13 cellular contexts compared by ENCODE assay signal in genomic region chr17:7169215-7169908, GRCh38. TPM values are rescaled to one million over a fixed set of nuclear protein-coding genes. Genes with fewer than 3 reads are reported as not detected.
A peak's percentile ranks its signal among the peaks of the same experiment; 100 is the strongest.
DNase-seq lines count a peak whose midpoint lies in the region; ATAC-seq, FAIRE-seq and TF ChIP-seq lines count a peak whose summit lies in the region.
"Not testable (repeated sequence)": the region's sequence is repeated elsewhere in the genome, so short reads cannot be mapped to it uniquely, and the experiment has no call there.
"Had no signal": no experiment of that assay in that cellular context is flagged by ENCODE, and none has a peak within 500 bp of the region (broad histone marks: within the 10 kb centered on the region; RNA-seq: fewer than 3 reads in every experiment).

No MANE protein-coding gene starts in this region.

- DNase-seq in CD14-positive monocyte (ENCODE audit: low spot score) (peak; percentile 18), OCI-M1 (lab: John Stamatoyannopoulos, UW) (peak; percentile 55), posterior vena cava (ENCODE audit: low spot score) (peak; percentile 46), aorta (peak; percentile 22 to 28)
- not testable (repeated sequence) for DNase-seq in K562 (ENCODE audit: extremely low read depth in 1 of 4, low spot score in 3 of 4); HepG2 (ENCODE audit: low spot score)

- H3K79me2 ChIP-seq in K562 (ENCODE audit: control insufficient read depth, insufficient read depth, low read length); HepG2 (ENCODE audit: insufficient read depth, low read length): not testable (repeated sequence)

- not testable (repeated sequence) for FAIRE-seq in K562 (lab: Jason Lieb, UNC); HepG2 (lab: Jason Lieb, UNC)

- peaks cover 68% of the 10 kb centered on the region for H3K4me1 Mint-ChIP-seq in CD14-positive monocyte

- H3K27ac ChIP-seq in K562 (ENCODE audit: extremely low read depth, low read depth, low read length); HepG2 (ENCODE audit: extremely low read length, insufficient read depth, low read length); aorta (ENCODE audit: low read depth in 1 of 2, low read length in 2 of 2): not testable (repeated sequence)

- not testable (repeated sequence) for H3K9me1 ChIP-seq in K562 (ENCODE audit: control insufficient read depth, insufficient read depth, low read length)

- peaks cover 14 to 40% of the 10 kb centered on the region in 2 donors for H3K36me3 Mint-ChIP-seq in CD14-positive monocyte

- peaks cover 2 to 17% of the 10 kb centered on the region in 2 experiments; a peak in 3 of 5 replicates for H3K27me3 ChIP-seq in K562 (ENCODE audit: control insufficient read depth in 2 of 2, insufficient read depth in 2 of 2, low read length in 2 of 2)
- H3K27me3 ChIP-seq in HepG2 (ENCODE audit: control insufficient read depth in 1 of 2, insufficient read depth in 2 of 2, low read length in 2 of 2); aorta (ENCODE audit: control insufficient read depth in 1 of 2, insufficient read depth in 2 of 2, low read length in 1 of 2): not testable (repeated sequence)

- H3K4me2 ChIP-seq in K562 (ENCODE audit: insufficient read depth, low read length); HepG2 (ENCODE audit: low read depth, low read length): not testable (repeated sequence)

- CTCF ChIA-PET in K562 (lab: Yijun Ruan, JAX; ENCODE audit: low intra/inter-chr PET ratio); HepG2 (lab: Yijun Ruan, JAX; ENCODE audit: low intra/inter-chr PET ratio, low total read pairs): not testable (repeated sequence)

- H2AFZ ChIP-seq in K562 (ENCODE audit: low read depth, low read length); HepG2 (ENCODE audit: low read length): not testable (repeated sequence)

- H3K9me3 Mint-ChIP-seq in CD14-positive monocyte, result peaks cover 0 to 13% (median 0%) of the 10 kb centered on the region in 7 donors

- not testable (repeated sequence) for ATAC-seq in K562; HepG2; aorta (ENCODE audit: low FRiP score)

- TF ChIP-seq POLR2A in K562 (conservative IDR thresholded peaks at IDR 0.05); HepG2 (IDR thresholded peaks at IDR 0.05; ENCODE audit: insufficient read depth in 1 of 2, low read depth in 2 of 2, low read length in 2 of 2): not testable (repeated sequence)

- not testable (repeated sequence) for H3K4me3 ChIP-seq in K562; HepG2 (replicated peaks in 1 of 3; ENCODE audit: insufficient read depth in 1 of 3, low read depth in 2 of 3, low read length in 3 of 3); aorta (ENCODE audit: low read length in 2 of 2)

- not testable (repeated sequence) for TF ChIP-seq CTCF in CD14-positive monocyte (IDR thresholded peaks at IDR 0.05); K562 (IDR thresholded peaks at IDR 0.05 in 2 of 3, conservative IDR thresholded peaks at IDR 0.05 in 1 of 3; ENCODE audit: insufficient read depth in 2 of 3, low read depth in 1 of 3, low read length in 3 of 3); HepG2 (CRISPR knock-in tag; IDR thresholded peaks at IDR 0.05)

- not testable (repeated sequence) for BruUV-seq in K562 (replicated peaks; lab: Mats Ljungman, UMichigan); HepG2 (replicated peaks; lab: Mats Ljungman, UMichigan)

- peak overlapping the region; percentile 18 to 82 for H3K4me3 Mint-ChIP-seq in CD14-positive monocyte

- H4K20me1 ChIP-seq in K562 (replicated peaks; ENCODE audit: control insufficient read depth, insufficient read depth, low read length); HepG2 (ENCODE audit: insufficient read depth, low read length): not testable (repeated sequence)

- not testable (repeated sequence) for H3K27me3 Mint-ChIP-seq in CD14-positive monocyte (ENCODE audit: low read depth in 3 of 3)

- 21% methylated on average over 10 of the region's 10 CpGs for WGBS in K562 (ENCODE audit: insufficient coverage, low coverage, missing lambda C conversion rate)
- 93% methylated on average over 10 of the region's 10 CpGs for WGBS in HepG2 (ENCODE audit: low lambda C conversion rate)
- 91 to 93% methylated on average over 10 of the region's 10 CpGs for WGBS in aorta, 2 donors

- in situ Hi-C loops in K562 (cut with MboI); HepG2 (cut with HindIII; ENCODE audit: extremely low pct_ligation_motif_present, low pct_unique_long_range_greater_than_20kb): not testable (repeated sequence)

- H3K36me3 ChIP-seq in K562 (ENCODE audit: control insufficient read depth, insufficient read depth, low read length); aorta (ENCODE audit: control insufficient read depth in 1 of 2, insufficient read depth in 2 of 2, low read length in 1 of 2): not testable (repeated sequence)
- peaks cover 8 to 19% of the 10 kb centered on the region in 2 experiments; a peak in 4 of 5 replicates for H3K36me3 ChIP-seq in HepG2 (replicated peaks in 1 of 2; ENCODE audit: control insufficient read depth in 1 of 2, insufficient read depth in 2 of 2, low read length in 2 of 2)

- TF ChIP-seq EP300 in K562 (IDR thresholded peaks at IDR 0.05; ENCODE audit: low read length); HepG2 (IDR thresholded peaks at IDR 0.05; ENCODE audit: low read depth in 2 of 2, low read length in 2 of 2); HepG2 (CRISPR knock-in tag; IDR thresholded peaks at IDR 0.05; ENCODE audit: borderline replicate concordance): not testable (repeated sequence)

- peak overlapping the region; percentile 83 to 96 (median 92) for H3K27ac Mint-ChIP-seq in CD14-positive monocyte

- H3K4me1 ChIP-seq in K562 (replicated peaks in 1 of 2; ENCODE audit: control insufficient read depth in 2 of 2, insufficient read depth in 2 of 2, low read length in 2 of 2); aorta (ENCODE audit: control insufficient read depth in 1 of 2, insufficient read depth in 2 of 2, low read length in 2 of 2): not testable (repeated sequence)
- H3K4me1 ChIP-seq in HepG2 (ENCODE audit: insufficient read depth, low read length), result peaks cover 68% of the 10 kb centered on the region

- POLR2A ChIA-PET in K562 (lab: Yijun Ruan, JAX), result not testable (repeated sequence)
- POLR2A ChIA-PET in HepG2 (lab: Yijun Ruan, JAX), result interaction anchor here (1.0 to 3.9 kb wide), 3 partner anchors 9 to 55 kb away, joined by 3 to 56 read pairs (median 4); partner anchors contain the start of genes ASGR1 and ASGR2

- not testable (repeated sequence) for H3K9me3 ChIP-seq in K562 (replicated peaks; ENCODE audit: control insufficient read depth, insufficient read depth, low read depth, low read length); HepG2 (ENCODE audit: low read length); aorta (ENCODE audit: control insufficient read depth, low read length)

- intact Hi-C loops in CD14-positive monocyte (cut with micrococcal nuclease); K562 (cut with micrococcal nuclease); HepG2 (cut with micrococcal nuclease; ENCODE audit: unreplicated experiment); aorta (cut with DNase I): not testable (repeated sequence)
- intact Hi-C loops in posterior vena cava (cut with DNase I), result loop anchor here in 1 of 2 donors (10.0 kb wide), 1 partner anchor 125 kb away; the partner anchor contains the start of gene SLC16A11

- not testable (repeated sequence) for H3K9ac ChIP-seq in K562 (ENCODE audit: insufficient read depth in 1 of 2, low read depth in 2 of 2, low read length in 2 of 2); HepG2 (ENCODE audit: insufficient read depth, low read depth, low read length)

- TF ChIP-seq RAD21 in K562 (CRISPR knock-in tag; conservative IDR thresholded peaks at IDR 0.05 in 1 of 2, IDR thresholded peaks at IDR 0.05 in 1 of 2); HepG2 (CRISPR knock-in tag; IDR thresholded peaks at IDR 0.05): not testable (repeated sequence)

RNA-seq across cellular contexts. Expression of gene ASGR1, which starts 9.8 kb away (rescaled TPM):
- 100 to 1,000 TPM; 114 to 126 TPM for polyA plus RNA-seq in CD14-positive monocyte
- 1.4 and 3.8 TPM in 2 replicates for total RNA-seq in K562 (2011; cell fraction: chromatin; rRNA removed; ENCODE audit: low replicate concordance)
- 2.1 and 3.0 TPM in 2 replicates for total RNA-seq in K562 (2011; cell fraction: nucleolus; rRNA removed)
- 1.3 and 1.6 TPM in 2 replicates for total RNA-seq in K562 (2011; cell fraction: nucleoplasm; rRNA removed)
- total RNA-seq in K562 (2014; rRNA removed), result 0.45 and 1.00 TPM in 2 replicates
- 0.11 TPM in 1 of 2 replicates, not detected in the other for total RNA-seq in K562 (2014; rRNA removed; fragmentation: Illumina TruSeq; extraction: Trizol)
- total RNA-seq in K562 (2015; rRNA removed; fragmentation: Illumina TruSeq; extraction: Trizol), result 0.14 and 0.41 TPM in 2 replicates
- total RNA-seq in K562 (2021), result 0.58 and 0.78 TPM in 2 replicates
- polyA plus RNA-seq in K562 (2011; rRNA removed), result 1.0 and 2.5 TPM in 2 replicates
- polyA plus RNA-seq in K562 (2011; cell fraction: cytosol; rRNA removed), result 2.6 and 3.2 TPM in 2 replicates
- 7.7 and 11.1 TPM in 2 replicates for polyA plus RNA-seq in K562 (2011; cell fraction: nucleus; rRNA removed)
- polyA plus RNA-seq in K562 (2012), result 0.68 and 1.1 TPM in 2 replicates
- 0.15 and 0.40 TPM in 2 replicates for polyA plus RNA-seq in K562 (2014; fragmentation: Illumina TruSeq; extraction: Trizol)
- polyA plus RNA-seq in K562 (2014; fragmentation: Nextera tagmentation; extraction: Ambion mirVana), result not detected
- 0.64 and 2.3 TPM in 2 replicates for polyA plus RNA-seq in K562 (2014; rRNA removed)
- 0.24 and 0.56 TPM in 2 replicates for polyA minus RNA-seq in K562 (2011; rRNA and poly(A)+ RNA removed)
- polyA minus RNA-seq in K562 (2011; cell fraction: cytosol; rRNA and poly(A)+ RNA removed), result 1.3 TPM in 1 of 2 replicates, not detected in the other
- 1.2 and 2.7 TPM in 2 replicates for polyA minus RNA-seq in K562 (2011; cell fraction: nucleus; rRNA and poly(A)+ RNA removed)
- total RNA-seq in HepG2 (2016; rRNA removed; fragmentation: Illumina TruSeq; extraction: Trizol), result 156 and 353 TPM in 2 replicates
- 114 and 140 TPM in 2 replicates for total RNA-seq in HepG2 (2016; cell fraction: cytosol; rRNA removed; fragmentation: Illumina TruSeq; extraction: Trizol; ENCODE audit: low read depth)
- 143 and 370 TPM in 2 replicates for total RNA-seq in HepG2 (2016; cell fraction: insoluble cytoplasmic fraction; rRNA removed; fragmentation: Illumina TruSeq; extraction: Trizol)
- 141 and 170 TPM in 2 replicates for total RNA-seq in HepG2 (2016; cell fraction: membrane; rRNA removed; fragmentation: Illumina TruSeq; extraction: Trizol)
- total RNA-seq in HepG2 (2016; cell fraction: nucleus; rRNA removed; fragmentation: Illumina TruSeq; extraction: Trizol), result 259 and 311 TPM in 2 replicates
- polyA plus RNA-seq in HepG2 (2011; rRNA removed), result 796 and 885 TPM in 2 replicates
- polyA plus RNA-seq in HepG2 (2011; cell fraction: cytosol; rRNA removed), result 756 and 1,094 TPM in 2 replicates
- polyA plus RNA-seq in HepG2 (2011; cell fraction: nucleus; rRNA removed), result 1,952 and 2,162 TPM in 2 replicates
- 455 and 483 TPM in 2 replicates for polyA plus RNA-seq in HepG2 (2012)
- 105 and 129 TPM in 2 replicates for polyA plus RNA-seq in HepG2 (2016; cell fraction: cytosol; fragmentation: Illumina TruSeq; extraction: Trizol; ENCODE audit: low read depth)
- 167 and 180 TPM in 2 replicates for polyA plus RNA-seq in HepG2 (2016; cell fraction: insoluble cytoplasmic fraction; fragmentation: Illumina TruSeq; extraction: Trizol; ENCODE audit: low read depth)
- 121 and 143 TPM in 2 replicates for polyA plus RNA-seq in HepG2 (2016; cell fraction: membrane; fragmentation: Illumina TruSeq; extraction: Trizol; ENCODE audit: low read depth)
- polyA plus RNA-seq in HepG2 (2016; cell fraction: nucleus; fragmentation: Illumina TruSeq; extraction: Trizol; ENCODE audit: insufficient read depth, low read depth), result 760 and 778 TPM in 2 replicates
- polyA minus RNA-seq in HepG2 (2011; rRNA and poly(A)+ RNA removed; ENCODE audit: low replicate concordance), result 0.19 and 386 TPM in 2 replicates
- 254 and 269 TPM in 2 replicates for polyA minus RNA-seq in HepG2 (2011; cell fraction: cytosol; rRNA and poly(A)+ RNA removed)
- 141 and 153 TPM in 2 replicates for polyA minus RNA-seq in HepG2 (2011; cell fraction: nucleus; rRNA and poly(A)+ RNA removed)
- total RNA-seq in posterior vena cava, result 1 to 10 TPM; 1.2 to 2.2 TPM
- 1 to 10 TPM; 2.6 to 3.9 TPM for total RNA-seq in aorta
- 1 to 10 TPM; 2.0 to 5.4 TPM for polyA plus RNA-seq in aorta
- polyA plus RNA-seq: CD8-positive, alpha-beta memory T cell had no signal

RNA-seq across cellular contexts. Expression of gene DLG4, which starts 50.3 kb away (rescaled TPM):
- polyA plus RNA-seq in CD14-positive monocyte (under 1 TPM; 0.37 to 0.39 TPM), K562 (2011; rRNA removed) (4.6 and 9.8 TPM in 2 replicates), K562 (2014; fragmentation: Illumina TruSeq; extraction: Trizol) (6.3 and 7.8 TPM in 2 replicates), K562 (2014; fragmentation: Nextera tagmentation; extraction: Ambion mirVana) (under 1 TPM; 0.03 to 0.07 TPM), K562 (2014; rRNA removed) (6.6 and 8.5 TPM in 2 replicates), HepG2 (2011; rRNA removed) (3.9 and 4.3 TPM in 2 replicates), aorta (10 to 100 TPM in 1 of 2 donors, 1 to 10 TPM in 1; 6.6 to 15.4 TPM)
- total RNA-seq in K562 (2011; cell fraction: chromatin; rRNA removed; ENCODE audit: low replicate concordance), result 43.5 and 75.5 TPM in 2 replicates
- 21.5 and 23.8 TPM in 2 replicates for total RNA-seq in K562 (2011; cell fraction: nucleolus; rRNA removed)
- total RNA-seq in K562 (2011; cell fraction: nucleoplasm; rRNA removed), result 31.9 and 46.3 TPM in 2 replicates
- total RNA-seq in K562 (2014; rRNA removed) (4.1 and 4.9 TPM in 2 replicates), K562 (2014; rRNA removed; fragmentation: Illumina TruSeq; extraction: Trizol) (2.2 and 3.1 TPM in 2 replicates), K562 (2015; rRNA removed; fragmentation: Illumina TruSeq; extraction: Trizol) (4.0 and 4.1 TPM in 2 replicates), K562 (2021) (8.8 and 12.0 TPM in 2 replicates), HepG2 (2016; rRNA removed; fragmentation: Illumina TruSeq; extraction: Trizol) (0.25 and 0.71 TPM in 2 replicates), posterior vena cava (10 to 100 TPM; 20.8 to 21.2 TPM), aorta (10 to 100 TPM; 23.3 to 54.7 TPM)
- polyA plus RNA-seq in K562 (2011; cell fraction: cytosol; rRNA removed), result 4.1 and 4.3 TPM in 2 replicates
- polyA plus RNA-seq in K562 (2011; cell fraction: nucleus; rRNA removed), result 29.5 and 39.7 TPM in 2 replicates
- polyA plus RNA-seq in K562 (2012), result 11.6 and 11.9 TPM in 2 replicates
- polyA minus RNA-seq in K562 (2011; rRNA and poly(A)+ RNA removed), result 4.0 and 5.2 TPM in 2 replicates
- polyA minus RNA-seq in K562 (2011; cell fraction: cytosol; rRNA and poly(A)+ RNA removed), result 4.9 and 5.7 TPM in 2 replicates
- polyA minus RNA-seq in K562 (2011; cell fraction: nucleus; rRNA and poly(A)+ RNA removed), result 7.0 and 8.4 TPM in 2 replicates
- under 0.01 TPM in 1 of 2 replicates, not detected in the other for total RNA-seq in HepG2 (2016; cell fraction: cytosol; rRNA removed; fragmentation: Illumina TruSeq; extraction: Trizol; ENCODE audit: low read depth)
- 0.40 and 0.69 TPM in 2 replicates for total RNA-seq in HepG2 (2016; cell fraction: insoluble cytoplasmic fraction; rRNA removed; fragmentation: Illumina TruSeq; extraction: Trizol)
- 0.40 and 0.52 TPM in 2 replicates for total RNA-seq in HepG2 (2016; cell fraction: membrane; rRNA removed; fragmentation: Illumina TruSeq; extraction: Trizol)
- total RNA-seq in HepG2 (2016; cell fraction: nucleus; rRNA removed; fragmentation: Illumina TruSeq; extraction: Trizol), result 1.3 and 1.6 TPM in 2 replicates
- 1.1 and 2.0 TPM in 2 replicates for polyA plus RNA-seq in HepG2 (2011; cell fraction: cytosol; rRNA removed)
- 22.1 and 26.3 TPM in 2 replicates for polyA plus RNA-seq in HepG2 (2011; cell fraction: nucleus; rRNA removed)
- polyA plus RNA-seq in HepG2 (2012), result 3.7 and 4.4 TPM in 2 replicates
- polyA plus RNA-seq in HepG2 (2016; cell fraction: cytosol; fragmentation: Illumina TruSeq; extraction: Trizol; ENCODE audit: low read depth), result 0.18 and 0.33 TPM in 2 replicates
- polyA plus RNA-seq in HepG2 (2016; cell fraction: insoluble cytoplasmic fraction; fragmentation: Illumina TruSeq; extraction: Trizol; ENCODE audit: low read depth), result 0.32 and 0.49 TPM in 2 replicates
- polyA plus RNA-seq in HepG2 (2016; cell fraction: membrane; fragmentation: Illumina TruSeq; extraction: Trizol; ENCODE audit: low read depth), result 0.53 and 0.70 TPM in 2 replicates
- polyA plus RNA-seq in HepG2 (2016; cell fraction: nucleus; fragmentation: Illumina TruSeq; extraction: Trizol; ENCODE audit: insufficient read depth, low read depth), result 2.4 and 4.5 TPM in 2 replicates
- polyA minus RNA-seq in HepG2 (2011; rRNA and poly(A)+ RNA removed; ENCODE audit: low replicate concordance), result 3.3 and 3.4 TPM in 2 replicates
- polyA minus RNA-seq in HepG2 (2011; cell fraction: cytosol; rRNA and poly(A)+ RNA removed), result 2.1 and 2.4 TPM in 2 replicates
- polyA minus RNA-seq in HepG2 (2011; cell fraction: nucleus; rRNA and poly(A)+ RNA removed), result 4.0 and 4.2 TPM in 2 replicates

RNA-seq across cellular contexts. Expression of gene ACADVL, which starts 50.4 kb away (rescaled TPM):
- polyA plus RNA-seq in CD14-positive monocyte, result 100 to 1,000 TPM; 152 to 154 TPM
- total RNA-seq in K562 (2011; cell fraction: chromatin; rRNA removed; ENCODE audit: low replicate concordance), result 1,164 and 2,824 TPM in 2 replicates
- total RNA-seq in K562 (2011; cell fraction: nucleolus; rRNA removed), result 1,687 and 1,801 TPM in 2 replicates
- 1,262 and 1,361 TPM in 2 replicates for total RNA-seq in K562 (2011; cell fraction: nucleoplasm; rRNA removed)
- 214 and 235 TPM in 2 replicates for total RNA-seq in K562 (2014; rRNA removed)
- total RNA-seq in K562 (2014; rRNA removed; fragmentation: Illumina TruSeq; extraction: Trizol), result 87.0 and 117 TPM in 2 replicates
- total RNA-seq in K562 (2015; rRNA removed; fragmentation: Illumina TruSeq; extraction: Trizol), result 180 and 194 TPM in 2 replicates
- 283 and 313 TPM in 2 replicates for total RNA-seq in K562 (2021)
- 261 and 459 TPM in 2 replicates for polyA plus RNA-seq in K562 (2011; rRNA removed)
- 206 and 297 TPM in 2 replicates for polyA plus RNA-seq in K562 (2011; cell fraction: cytosol; rRNA removed)
- 4,218 and 4,978 TPM in 2 replicates for polyA plus RNA-seq in K562 (2011; cell fraction: nucleus; rRNA removed)
- 380 and 644 TPM in 2 replicates for polyA plus RNA-seq in K562 (2012)
- 241 and 269 TPM in 2 replicates for polyA plus RNA-seq in K562 (2014; fragmentation: Illumina TruSeq; extraction: Trizol)
- 10 to 100 TPM; 25.5 to 46.2 TPM for polyA plus RNA-seq in K562 (2014; fragmentation: Nextera tagmentation; extraction: Ambion mirVana)
- polyA plus RNA-seq in K562 (2014; rRNA removed), result 376 and 449 TPM in 2 replicates
- polyA minus RNA-seq in K562 (2011; rRNA and poly(A)+ RNA removed), result 93.6 and 95.1 TPM in 2 replicates
- 82.1 and 82.9 TPM in 2 replicates for polyA minus RNA-seq in K562 (2011; cell fraction: cytosol; rRNA and poly(A)+ RNA removed)
- 363 and 519 TPM in 2 replicates for polyA minus RNA-seq in K562 (2011; cell fraction: nucleus; rRNA and poly(A)+ RNA removed)
- 106 and 219 TPM in 2 replicates for total RNA-seq in HepG2 (2016; rRNA removed; fragmentation: Illumina TruSeq; extraction: Trizol)
- total RNA-seq in HepG2 (2016; cell fraction: cytosol; rRNA removed; fragmentation: Illumina TruSeq; extraction: Trizol; ENCODE audit: low read depth), result 29.7 and 32.3 TPM in 2 replicates
- total RNA-seq in HepG2 (2016; cell fraction: insoluble cytoplasmic fraction; rRNA removed; fragmentation: Illumina TruSeq; extraction: Trizol), result 112 and 237 TPM in 2 replicates
- total RNA-seq in HepG2 (2016; cell fraction: membrane; rRNA removed; fragmentation: Illumina TruSeq; extraction: Trizol), result 44.6 and 53.4 TPM in 2 replicates
- total RNA-seq in HepG2 (2016; cell fraction: nucleus; rRNA removed; fragmentation: Illumina TruSeq; extraction: Trizol), result 207 and 230 TPM in 2 replicates
- polyA plus RNA-seq in HepG2 (2011; rRNA removed), result 412 and 521 TPM in 2 replicates
- 135 and 196 TPM in 2 replicates for polyA plus RNA-seq in HepG2 (2011; cell fraction: cytosol; rRNA removed)
- polyA plus RNA-seq in HepG2 (2011; cell fraction: nucleus; rRNA removed), result 5,199 and 5,548 TPM in 2 replicates
- 315 and 441 TPM in 2 replicates for polyA plus RNA-seq in HepG2 (2012)
- 17.9 and 19.9 TPM in 2 replicates for polyA plus RNA-seq in HepG2 (2016; cell fraction: cytosol; fragmentation: Illumina TruSeq; extraction: Trizol; ENCODE audit: low read depth)
- 93.8 and 107 TPM in 2 replicates for polyA plus RNA-seq in HepG2 (2016; cell fraction: insoluble cytoplasmic fraction; fragmentation: Illumina TruSeq; extraction: Trizol; ENCODE audit: low read depth)
- polyA plus RNA-seq in HepG2 (2016; cell fraction: membrane; fragmentation: Illumina TruSeq; extraction: Trizol; ENCODE audit: low read depth), result 31.9 and 34.8 TPM in 2 replicates
- 578 and 583 TPM in 2 replicates for polyA plus RNA-seq in HepG2 (2016; cell fraction: nucleus; fragmentation: Illumina TruSeq; extraction: Trizol; ENCODE audit: insufficient read depth, low read depth)
- 253 and 530 TPM in 2 replicates for polyA minus RNA-seq in HepG2 (2011; rRNA and poly(A)+ RNA removed; ENCODE audit: low replicate concordance)
- polyA minus RNA-seq in HepG2 (2011; cell fraction: cytosol; rRNA and poly(A)+ RNA removed), result 79.8 and 87.7 TPM in 2 replicates
- 354 and 373 TPM in 2 replicates for polyA minus RNA-seq in HepG2 (2011; cell fraction: nucleus; rRNA and poly(A)+ RNA removed)
- 100 to 1,000 TPM; 444 to 567 TPM for total RNA-seq in posterior vena cava
- 100 to 1,000 TPM; 387 to 486 TPM for total RNA-seq in aorta
- polyA plus RNA-seq in aorta, result 1,000 to 10,000 TPM in 1 of 2 donors, 100 to 1,000 TPM in 1; 159 to 1,724 TPM

RNA-seq across cellular contexts. Expression of gene ASGR2, which starts 54.7 kb away (rescaled TPM):
- polyA plus RNA-seq in CD14-positive monocyte (10 to 100 TPM; 53.3 to 78.3 TPM), K562 (2011; rRNA removed) (not detected in 2 replicates), K562 (2014; fragmentation: Illumina TruSeq; extraction: Trizol) (not detected in 2 replicates), K562 (2014; fragmentation: Nextera tagmentation; extraction: Ambion mirVana) (not detected), K562 (2014; rRNA removed) (not detected in 2 replicates), HepG2 (2011; rRNA removed) (754 and 762 TPM in 2 replicates), aorta (under 1 TPM in 1 of 2 donors, not detected in 1; 0.15 TPM)
- total RNA-seq in K562 (2011; cell fraction: chromatin; rRNA removed; ENCODE audit: low replicate concordance), result not detected in 2 replicates
- total RNA-seq in K562 (2011; cell fraction: nucleolus; rRNA removed), result not detected in 2 replicates
- not detected in 2 replicates for total RNA-seq in K562 (2011; cell fraction: nucleoplasm; rRNA removed)
- total RNA-seq in K562 (2014; rRNA removed) (not detected in 2 replicates), K562 (2014; rRNA removed; fragmentation: Illumina TruSeq; extraction: Trizol) (not detected in 2 replicates), K562 (2015; rRNA removed; fragmentation: Illumina TruSeq; extraction: Trizol) (not detected in 2 replicates), K562 (2021) (0.29 TPM in 1 of 2 replicates, not detected in the other), HepG2 (2016; rRNA removed; fragmentation: Illumina TruSeq; extraction: Trizol) (142 and 320 TPM in 2 replicates), posterior vena cava (1 to 10 TPM in 1 of 2 donors, under 1 TPM in 1; 0.90 to 1.3 TPM), aorta (1 to 10 TPM in 1 of 2 donors, under 1 TPM in 1; 0.75 to 1.6 TPM)
- 0.04 TPM in 1 of 2 replicates, not detected in the other for polyA plus RNA-seq in K562 (2011; cell fraction: cytosol; rRNA removed)
- polyA plus RNA-seq in K562 (2011; cell fraction: nucleus; rRNA removed), result 0.21 TPM in 1 of 2 replicates, not detected in the other
- not detected in 2 replicates for polyA plus RNA-seq in K562 (2012)
- not detected in 2 replicates for polyA minus RNA-seq in K562 (2011; rRNA and poly(A)+ RNA removed)
- polyA minus RNA-seq in K562 (2011; cell fraction: cytosol; rRNA and poly(A)+ RNA removed), result not detected in 2 replicates
- polyA minus RNA-seq in K562 (2011; cell fraction: nucleus; rRNA and poly(A)+ RNA removed), result not detected in 2 replicates
- 153 and 157 TPM in 2 replicates for total RNA-seq in HepG2 (2016; cell fraction: cytosol; rRNA removed; fragmentation: Illumina TruSeq; extraction: Trizol; ENCODE audit: low read depth)
- total RNA-seq in HepG2 (2016; cell fraction: insoluble cytoplasmic fraction; rRNA removed; fragmentation: Illumina TruSeq; extraction: Trizol), result 137 and 326 TPM in 2 replicates
- total RNA-seq in HepG2 (2016; cell fraction: membrane; rRNA removed; fragmentation: Illumina TruSeq; extraction: Trizol), result 154 and 165 TPM in 2 replicates
- total RNA-seq in HepG2 (2016; cell fraction: nucleus; rRNA removed; fragmentation: Illumina TruSeq; extraction: Trizol), result 251 and 289 TPM in 2 replicates
- polyA plus RNA-seq in HepG2 (2011; cell fraction: cytosol; rRNA removed), result 620 and 780 TPM in 2 replicates
- 692 and 800 TPM in 2 replicates for polyA plus RNA-seq in HepG2 (2011; cell fraction: nucleus; rRNA removed)
- polyA plus RNA-seq in HepG2 (2012), result 341 and 394 TPM in 2 replicates
- 194 and 207 TPM in 2 replicates for polyA plus RNA-seq in HepG2 (2016; cell fraction: cytosol; fragmentation: Illumina TruSeq; extraction: Trizol; ENCODE audit: low read depth)
- polyA plus RNA-seq in HepG2 (2016; cell fraction: insoluble cytoplasmic fraction; fragmentation: Illumina TruSeq; extraction: Trizol; ENCODE audit: low read depth), result 170 and 186 TPM in 2 replicates
- polyA plus RNA-seq in HepG2 (2016; cell fraction: membrane; fragmentation: Illumina TruSeq; extraction: Trizol; ENCODE audit: low read depth), result 175 and 177 TPM in 2 replicates
- polyA plus RNA-seq in HepG2 (2016; cell fraction: nucleus; fragmentation: Illumina TruSeq; extraction: Trizol; ENCODE audit: insufficient read depth, low read depth), result 623 and 667 TPM in 2 replicates
- polyA minus RNA-seq in HepG2 (2011; rRNA and poly(A)+ RNA removed; ENCODE audit: low replicate concordance), result 371 TPM in 1 of 2 replicates, not detected in the other
- 131 TPM in 2 replicates for polyA minus RNA-seq in HepG2 (2011; cell fraction: cytosol; rRNA and poly(A)+ RNA removed)
- polyA minus RNA-seq in HepG2 (2011; cell fraction: nucleus; rRNA and poly(A)+ RNA removed), result 102 and 109 TPM in 2 replicates
- total RNA-seq: A673; CD8-positive, alpha-beta memory T cell; GM12878; GM23248; H1; H7 had no signal
- polyA plus RNA-seq: BJ; CD8-positive, alpha-beta memory T cell; GM12878; GM23248 had no signal

Comparison
In these comparisons a context has a peak if more than half of its experiments do, and no peak if none do; other contexts are left out.
1. RNA of gene ASGR1, which starts 9.8 kb away (total RNA-seq): 114 to 370 TPM in HepG2; 2.6 to 3.9 TPM in aorta, 1.2 to 2.2 TPM in posterior vena cava and 0.11 to 3.8 TPM in K562; every median in the first group is over 10 times any median in the second.